In genomic region chr11:94418123-94418770, GRCh38 we compare ENCODE assay signal across 25 cellular contexts. TPM values are rescaled to one million over a fixed set of nuclear protein-coding genes. Genes with fewer than 3 reads are reported as not detected.
"Had no signal": no experiment of that assay in that cellular context is flagged by ENCODE, and none has a peak within 500 bp of the region (broad histone marks: within the 10 kb centered on the region; RNA-seq: fewer than 3 reads in every experiment).

No MANE protein-coding gene starts in this region.

- H3K27ac ChIP-seq: brain microvascular endothelial cell, gastrocnemius medialis, left lung, lower lobe of right lung, neural progenitor cell, parathyroid adenoma, psoas muscle, thoracic aorta, uterus had no signal

- H3K4me3 Mint-ChIP-seq: activated CD4-positive, alpha-beta memory T cell treated with anti-CD3 and anti-CD28 coated beads for 36 hours; activated T-cell treated with anti-CD3 and anti-CD28 coated beads, Interleukin-2, amount 50 U/mL, for 24 hours; effector memory CD8-positive, alpha-beta T cell; naive thymus-derived CD8-positive, alpha-beta T cell; neural progenitor cell had no signal

- H3K27me3 ChIP-seq: brain microvascular endothelial cell, gastrocnemius medialis, left lung, neural progenitor cell, uterus had no signal

- FAIRE-seq: astrocyte had no signal

- H3K4me2 ChIP-seq: neural progenitor cell had no signal

- DNase-seq: activated CD4-positive, alpha-beta memory T cell treated with anti-CD3 and anti-CD28 coated beads for 36 hours; activated CD4-positive, alpha-beta T cell treated with anti-CD3 and anti-CD28 coated beads for 48 hours; activated CD8-positive, alpha-beta memory T cell treated with anti-CD3 and anti-CD28 coated beads, Interleukin-2, amount 50 U/mL, for 4 hours; activated gamma-delta T cell treated with Interleukin-2 at 50 U/mL for 16 hours; activated naive CD4-positive, alpha-beta T cell treated with anti-CD3 and anti-CD28 coated beads, Interleukin-2, amount 50 U/mL, for 16 hours; activated T-cell treated with anti-CD3 and anti-CD28 coated beads, Interleukin-2, amount 50 U/mL, for 24 hours; cortex of kidney; effector memory CD8-positive, alpha-beta T cell; gastrocnemius medialis; glutamatergic neuron; left lung; lower lobe of right lung; naive thymus-derived CD8-positive, alpha-beta T cell; occipital lobe; psoas muscle; stimulated activated naive CD4-positive, alpha-beta T cell treated with Interleukin-2 at 50 U/mL for 16 hours; uterus had no signal

- H3K4me1 Mint-ChIP-seq: naive thymus-derived CD8-positive, alpha-beta T cell; neural progenitor cell had no signal

- H3K9me3 ChIP-seq: gastrocnemius medialis, left lung, lower lobe of right lung, psoas muscle, thoracic aorta, uterus had no signal

- H3K27ac Mint-ChIP-seq: activated CD4-positive, alpha-beta memory T cell treated with anti-CD3 and anti-CD28 coated beads for 36 hours; activated T-cell treated with anti-CD3 and anti-CD28 coated beads, Interleukin-2, amount 50 U/mL, for 24 hours; naive thymus-derived CD8-positive, alpha-beta T cell; neural progenitor cell had no signal

- H3K9ac ChIP-seq: neural progenitor cell, parathyroid adenoma had no signal

- H3K27me3 Mint-ChIP-seq: activated CD4-positive, alpha-beta memory T cell treated with anti-CD3 and anti-CD28 coated beads for 36 hours; activated T-cell treated with anti-CD3 and anti-CD28 coated beads, Interleukin-2, amount 50 U/mL, for 24 hours; effector memory CD8-positive, alpha-beta T cell; naive thymus-derived CD8-positive, alpha-beta T cell had no signal

- H3K9me3 Mint-ChIP-seq: activated CD4-positive, alpha-beta memory T cell treated with anti-CD3 and anti-CD28 coated beads for 36 hours; activated T-cell treated with anti-CD3 and anti-CD28 coated beads, Interleukin-2, amount 50 U/mL, for 24 hours; effector memory CD8-positive, alpha-beta T cell; naive thymus-derived CD8-positive, alpha-beta T cell; neural progenitor cell had no signal

- H3K36me3 ChIP-seq: brain microvascular endothelial cell, neural progenitor cell, uterus had no signal

- H2AFZ ChIP-seq: neural progenitor cell, parathyroid adenoma had no signal

- H3K4me3 ChIP-seq: gastrocnemius medialis, left lung, lower lobe of right lung, neural progenitor cell, psoas muscle, thoracic aorta, uterus had no signal

- H3K79me2 ChIP-seq: parathyroid adenoma had no signal

- ATAC-seq: activated CD4-positive, CD25-positive, alpha-beta regulatory T cell treated with anti-CD3 and anti-CD28 coated beads, Interleukin-2, amount 50 U/mL, for 24 hours; effector memory CD8-positive, alpha-beta T cell; gastrocnemius medialis; lower lobe of right lung; naive thymus-derived CD8-positive, alpha-beta T cell; psoas muscle had no signal

- H3K4me1 ChIP-seq: gastrocnemius medialis, left lung, lower lobe of right lung, neural progenitor cell, parathyroid adenoma, psoas muscle, uterus had no signal

RNA-seq across cellular contexts. Expression of gene GPR83, which starts 17.0 kb away (rescaled TPM):
- total RNA-seq: activated CD4-positive, alpha-beta memory T cell treated with anti-CD3 and anti-CD28 coated beads for 36 hours; cardiac septum; lower lobe of right lung; subcutaneous adipose tissue had no signal
